Comparison of ENCODE assay signal across 18 cellular contexts in genomic region chr16:22843122-22843521, GRCh38. TPM values are rescaled to one million over a fixed set of nuclear protein-coding genes. Genes with fewer than 3 reads are reported as not detected.
DNase-seq lines count a peak whose midpoint lies in the region; ATAC-seq and TF ChIP-seq lines count a peak whose summit lies in the region.
"Had no signal": no experiment of that assay in that cellular context is flagged by ENCODE, and none has a peak within 500 bp of the region (broad histone marks: within the 10 kb centered on the region; RNA-seq: fewer than 3 reads in every experiment).

No MANE protein-coding gene starts in this region.

- H3K27ac Mint-ChIP-seq in MCF 10A (ENCODE audit: low read depth, unreplicated experiment) (no peak overlapping the region), endodermal cell (no peak overlapping the region), osteocyte (ENCODE audit: unreplicated experiment) (no peak overlapping the region)
- H3K27ac Mint-ChIP-seq: CD4-positive, alpha-beta T cell; CD8-positive, alpha-beta T cell had no signal

- H4K20me1 ChIP-seq in mammary epithelial cell (ENCODE audit: insufficient read depth, low read length) (no peaks in the 10 kb centered on the region), PC-3 (ENCODE audit: low read length) (no peaks in the 10 kb centered on the region)
- H4K20me1 ChIP-seq: BLaER1 treated with 17β-estradiol and CSF1 and Interleukin-3, amounts not matched to agents 10 nM and 100 nM had no signal

- intact Hi-C loops in mammary epithelial cell (cut with micrococcal nuclease) (no loop called here), MCF 10A (cut with micrococcal nuclease) (no loop called here), PC-3 (cut with micrococcal nuclease) (no loop called here)

- ATAC-seq in PC-3 (no peak), HG02938 (IDR thresholded peaks at IDR 0.05; ENCODE audit: unreplicated experiment) (no peak)
- ATAC-seq: CD8-positive, alpha-beta T cell had no signal

- TF ChIP-seq CTCF in mammary epithelial cell (conservative IDR thresholded peaks at IDR 0.05 in 1 of 2, IDR thresholded peaks at IDR 0.05 in 1 of 2; ENCODE audit: extremely low read depth in 1 of 2, insufficient read depth in 1 of 2, low read depth in 1 of 2, low read length in 2 of 2), result no peak
- TF ChIP-seq CTCF in MCF 10A (IDR thresholded peaks at IDR 0.05; ENCODE audit: unreplicated experiment), result no peak
- TF ChIP-seq CTCF in endodermal cell (conservative IDR thresholded peaks at IDR 0.05), result no peak
- TF ChIP-seq CTCF in osteocyte (IDR thresholded peaks at IDR 0.05), result no peak
- no peak for TF ChIP-seq CTCF in PC-3 (conservative IDR thresholded peaks at IDR 0.05; ENCODE audit: low read depth, low read length)

- no peaks in the 10 kb centered on the region for H3K36me3 Mint-ChIP-seq in MCF 10A (ENCODE audit: insufficient read depth, unreplicated experiment)
- H3K36me3 Mint-ChIP-seq in endodermal cell (ENCODE audit: low read depth), result no peaks in the 10 kb centered on the region
- H3K36me3 Mint-ChIP-seq in osteocyte (ENCODE audit: unreplicated experiment), result no peaks in the 10 kb centered on the region
- H3K36me3 Mint-ChIP-seq: CD8-positive, alpha-beta T cell had no signal

- no peaks in the 10 kb centered on the region for H3K9me2 ChIP-seq in PC-3 (replicated peaks; ENCODE audit: low read length)

- H3K9ac ChIP-seq in mammary epithelial cell (ENCODE audit: insufficient read depth, low read length) (no peak overlapping the region), endodermal cell (ENCODE audit: extremely low read depth, low read length, poor library complexity, severe bottlenecking) (no peak overlapping the region), PC-3 (ENCODE audit: low read length) (no peak overlapping the region)
- H3K9ac ChIP-seq: BLaER1 treated with 17β-estradiol and CSF1 and Interleukin-3, amounts not matched to agents 10 nM and 100 nM had no signal

- no peaks in the 10 kb centered on the region for H3K9me3 ChIP-seq in mammary epithelial cell (replicated peaks; ENCODE audit: insufficient read depth, low read length)
- no peaks in the 10 kb centered on the region for H3K9me3 ChIP-seq in endodermal cell (ENCODE audit: control insufficient read depth, low read length)
- H3K9me3 ChIP-seq in PC-3 (ENCODE audit: low read length), result no peaks in the 10 kb centered on the region
- H3K9me3 ChIP-seq: BLaER1 treated with 17β-estradiol and CSF1 and Interleukin-3, amounts not matched to agents 10 nM and 100 nM; Caco-2 had no signal

- DNase-seq in mammary epithelial cell, result no peak
- DNase-seq in MCF 10A (ENCODE audit: unreplicated experiment), result no peak
- peak; percentile 2 for DNase-seq in endodermal cell
- DNase-seq in osteocyte (ENCODE audit: extremely low spot score, unreplicated experiment), result peak; percentile 21
- no peak for DNase-seq in PC-3
- DNase-seq: 8988T; ACHN; Caco-2; Calu3; CD4-positive, alpha-beta T cell; CD8-positive, alpha-beta T cell; DMS79 treated with DMSO at 0.1 percent for 48 hours; GF-D8 had no signal

- POLR2A ChIA-PET in MCF 10A (lab: Yijun Ruan, JAX), result interaction anchor here (0.6 kb wide), 1 partner anchor 36 kb away, joined by 3 read pairs; no protein-coding TSS in a partner anchor
- POLR2A ChIA-PET in PC-3 (lab: Charles Lee; ENCODE audit: unreplicated experiment), result no interaction called here

- dilution Hi-C loops in mammary epithelial cell (cut with HindIII; ENCODE audit: low sequenced_read_pairs), result no loop called here

- CTCF ChIA-PET in mammary epithelial cell (lab: Charles Lee; ENCODE audit: low non-redundant PET), result no interaction called here
- CTCF ChIA-PET in MCF 10A (lab: Yijun Ruan, JAX), result no interaction called here
- CTCF ChIA-PET in PC-3 (lab: Charles Lee), result no interaction called here

- peaks cover 4% of the 10 kb centered on the region for H3K36me3 ChIP-seq in mammary epithelial cell (ENCODE audit: insufficient read depth, low read length)
- no peaks in the 10 kb centered on the region for H3K36me3 ChIP-seq in endodermal cell (ENCODE audit: control insufficient read depth, insufficient read depth, low read length)
- H3K36me3 ChIP-seq in PC-3 (ENCODE audit: low read depth, low read length), result no peaks in the 10 kb centered on the region
- H3K36me3 ChIP-seq: BLaER1 treated with 17β-estradiol and CSF1 and Interleukin-3, amounts not matched to agents 10 nM and 100 nM had no signal

- H3K27ac ChIP-seq in mammary epithelial cell (ENCODE audit: insufficient read depth, low read depth, low read length), result peak overlapping the region; percentile 33
- no peak overlapping the region for H3K27ac ChIP-seq in endodermal cell (ENCODE audit: low read depth, low read length)
- H3K27ac ChIP-seq in PC-3 (ENCODE audit: low read length), result no peak overlapping the region
- H3K27ac ChIP-seq: BLaER1 treated with 17β-estradiol and CSF1 and Interleukin-3, amounts not matched to agents 10 nM and 100 nM; C4-2B had no signal

- BruUV-seq in mammary epithelial cell (replicated peaks; lab: Mats Ljungman, UMichigan) (no TSS peak), MCF 10A (replicated peaks; lab: Mats Ljungman, UMichigan) (no TSS peak), PC-3 (replicated peaks; lab: Mats Ljungman, UMichigan) (no TSS peak)

- no peaks in the 10 kb centered on the region for H3K9me3 Mint-ChIP-seq in MCF 10A (ENCODE audit: unreplicated experiment)
- H3K9me3 Mint-ChIP-seq in endodermal cell, result no peaks in the 10 kb centered on the region
- H3K9me3 Mint-ChIP-seq in osteocyte (ENCODE audit: unreplicated experiment), result no peaks in the 10 kb centered on the region
- H3K9me3 Mint-ChIP-seq: CD4-positive, alpha-beta T cell; CD8-positive, alpha-beta T cell had no signal

- no peaks in the 10 kb centered on the region for H3K27me3 ChIP-seq in mammary epithelial cell (ENCODE audit: insufficient read depth, low read length)
- H3K27me3 ChIP-seq in endodermal cell (ENCODE audit: control insufficient read depth, insufficient read depth, low read length, poor library complexity, severe bottlenecking), result no peaks in the 10 kb centered on the region
- H3K27me3 ChIP-seq in PC-3 (ENCODE audit: low read length), result peaks cover 44% of the 10 kb centered on the region
- H3K27me3 ChIP-seq: BLaER1 treated with 17β-estradiol and CSF1 and Interleukin-3, amounts not matched to agents 10 nM and 100 nM had no signal

- H2AFZ ChIP-seq in mammary epithelial cell (ENCODE audit: low read depth, low read length) (no peak overlapping the region), PC-3 (ENCODE audit: low read length) (no peak overlapping the region)

- WGBS in mammary epithelial cell (ENCODE audit: low coverage, missing lambda C conversion rate), result 95% methylated on average over 3 of the region's 3 CpGs
- 87 to 88% methylated on average over 3 of the region's 3 CpGs for WGBS in endodermal cell (ENCODE audit: insufficient coverage in 1 of 2, insufficient read length in 1 of 2), 2 experiments

- H3K4me3 Mint-ChIP-seq in MCF 10A (ENCODE audit: unreplicated experiment) (no peak overlapping the region), endodermal cell (no peak overlapping the region), osteocyte (ENCODE audit: unreplicated experiment) (no peak overlapping the region)
- H3K4me3 Mint-ChIP-seq: CD4-positive, alpha-beta T cell; CD8-positive, alpha-beta T cell had no signal

- H3K4me1 Mint-ChIP-seq in MCF 10A (ENCODE audit: insufficient read depth, unreplicated experiment) (peaks cover 11% of the 10 kb centered on the region), endodermal cell (no peaks in the 10 kb centered on the region), osteocyte (ENCODE audit: unreplicated experiment) (no peaks in the 10 kb centered on the region)

- H3K4me2 ChIP-seq in mammary epithelial cell (ENCODE audit: insufficient read depth, low read depth, low read length), result no peak overlapping the region
- H3K4me2 ChIP-seq in PC-3 (ENCODE audit: low read length), result no peak overlapping the region
- H3K4me2 ChIP-seq: BLaER1 treated with 17β-estradiol and CSF1 and Interleukin-3, amounts not matched to agents 10 nM and 100 nM had no signal

- no peak overlapping the region for H3K4me3 ChIP-seq in mammary epithelial cell (replicated peaks in 1 of 3; ENCODE audit: insufficient read depth in 1 of 3, low read depth in 2 of 3, low read length in 3 of 3)
- H3K4me3 ChIP-seq in endodermal cell (ENCODE audit: low read length), result no peak overlapping the region
- no peak overlapping the region for H3K4me3 ChIP-seq in PC-3 (ENCODE audit: low read length)
- H3K4me3 ChIP-seq: BLaER1 treated with 17β-estradiol and CSF1 and Interleukin-3, amounts not matched to agents 10 nM and 100 nM had no signal

- peaks cover 76% of the 10 kb centered on the region for H3K27me3 Mint-ChIP-seq in MCF 10A (ENCODE audit: insufficient read depth, unreplicated experiment)
- H3K27me3 Mint-ChIP-seq in endodermal cell (ENCODE audit: insufficient read depth), result no peaks in the 10 kb centered on the region
- H3K27me3 Mint-ChIP-seq in osteocyte (ENCODE audit: unreplicated experiment), result peaks cover 3% of the 10 kb centered on the region

- H3K79me2 ChIP-seq in mammary epithelial cell (ENCODE audit: insufficient read depth, low read length), result peaks cover 85% of the 10 kb centered on the region
- no peaks in the 10 kb centered on the region for H3K79me2 ChIP-seq in PC-3 (ENCODE audit: low read length)

- no peaks in the 10 kb centered on the region for H3F3A ChIP-seq in PC-3 (ENCODE audit: low read length, unreplicated experiment)

- peaks cover 29% of the 10 kb centered on the region for H3K4me1 ChIP-seq in mammary epithelial cell (ENCODE audit: insufficient read depth, low read length)
- H3K4me1 ChIP-seq in endodermal cell (ENCODE audit: control insufficient read depth, insufficient read depth, low read length), result no peaks in the 10 kb centered on the region
- no peaks in the 10 kb centered on the region for H3K4me1 ChIP-seq in PC-3 (ENCODE audit: insufficient read depth, low read length)
- H3K4me1 ChIP-seq: Caco-2 had no signal

- in situ Hi-C loops in mammary epithelial cell (cut with MboI; ENCODE audit: low sequenced_read_pairs in 2 of 2), result no loop called here

RNA-seq across cellular contexts. Expression of gene HS3ST2, which starts 29.2 kb away (rescaled TPM):
- 10 to 100 TPM; 10.8 to 46.1 TPM for total RNA-seq in mammary epithelial cell
- 21.5 TPM for polyA plus RNA-seq in mammary epithelial cell
- 47.4 TPM for polyA minus RNA-seq in mammary epithelial cell
- 0.14 and 0.17 TPM in 2 replicates for total RNA-seq in MCF 10A (2022)
- under 1 TPM in 1 of 2 donors, not detected in 1; 0.18 TPM for total RNA-seq in endodermal cell
- polyA plus RNA-seq in endodermal cell (2013, experiment 1 of 2), result 0.82 TPM
- 0.66 TPM for polyA plus RNA-seq in endodermal cell (2013, experiment 2 of 2)
- total RNA-seq in osteocyte, result not detected in 2 replicates
- total RNA-seq in PC-3 (2014; rRNA removed), result not detected in 2 replicates
- total RNA-seq: Caco-2; Calu3; CD4-positive, alpha-beta T cell; CD8-positive, alpha-beta T cell had no signal
- polyA plus RNA-seq: AG04450, BJ had no signal

Comparison
In these comparisons a context has a peak if more than half of its experiments do, and no peak if none do; other contexts are left out.
1. RNA of gene HS3ST2, which starts 29.2 kb away (total RNA-seq): 10.8 to 46.1 TPM in mammary epithelial cell; 0.18 TPM in endodermal cell, 0.14 to 0.17 TPM in MCF 10A, not detected in osteocyte and not detected in PC-3; every median in the first group is over 10 times any median in the second.
2. DNase-seq: peak in endodermal cell (single experiment) and osteocyte (single experiment); none in mammary epithelial cell (single experiment), MCF 10A (single experiment) and PC-3 (single experiment).